ENCODE assay signal across 8 cellular contexts in the genomic region with DNA sequence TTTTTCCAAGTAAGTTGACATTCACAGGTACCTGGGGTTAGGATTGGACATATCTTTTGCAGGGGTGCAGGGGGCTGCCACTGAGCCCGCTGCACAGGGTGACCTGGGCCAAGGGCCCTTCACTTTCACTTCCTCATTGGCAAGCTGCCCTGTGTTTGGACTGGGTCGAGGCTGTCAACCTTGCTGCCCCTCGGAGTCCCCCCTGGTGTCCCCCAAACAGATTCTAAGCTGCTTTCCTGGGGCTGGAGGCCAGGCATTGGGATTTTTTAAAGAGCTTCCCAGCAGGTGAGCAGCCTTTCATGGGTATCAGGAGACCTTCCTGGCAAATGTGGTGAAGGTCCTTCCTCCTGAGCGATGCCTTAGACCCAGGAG. TPM values are rescaled to one million over a fixed set of nuclear protein-coding genes. Genes with fewer than 3 reads are reported as not detected.
DNase-seq lines count a peak whose midpoint lies in the region; ATAC-seq, FAIRE-seq and TF ChIP-seq lines count a peak whose summit lies in the region.

No MANE protein-coding gene starts in this region.

- H3K4me2 ChIP-seq in OCI-LY3 (ENCODE audit: low read length) = peak overlapping the region; percentile 81

- peak overlapping the region; percentile 64 to 97 for H3K4me3 ChIP-seq in CD4-positive, alpha-beta memory T cell (ENCODE audit: low read length in 2 of 2)
- H3K4me3 ChIP-seq in OCI-LY3 (ENCODE audit: low read length) (peak overlapping the region; percentile 52), kidney (ENCODE audit: low read length in 2 of 2) (no peak overlapping the region)

- no peaks in the 10 kb centered on the region for H3K79me2 ChIP-seq in OCI-LY3 (ENCODE audit: low read length)

- H3K36me3 ChIP-seq in CD4-positive, alpha-beta memory T cell (ENCODE audit: insufficient read depth, low read length) = no peaks in the 10 kb centered on the region
- H3K36me3 ChIP-seq in OCI-LY3 (replicated peaks; ENCODE audit: low read depth, low read length) (no peaks in the 10 kb centered on the region), kidney (ENCODE audit: control insufficient read depth in 1 of 2, insufficient read depth in 2 of 2, low read length in 2 of 2) (no peaks in the 10 kb centered on the region)

- peaks cover 26 to 68% (median 51%) of the 10 kb centered on the region in 4 donors for H3K4me1 Mint-ChIP-seq in CD4-positive, alpha-beta memory T cell

- no peaks in the 10 kb centered on the region for H3K9me3 Mint-ChIP-seq in CD4-positive, alpha-beta memory T cell

- H3K9ac ChIP-seq in OCI-LY3 (ENCODE audit: low read length) = 0 out of 2 replicates have a peak overlapping the region, but pooled peaks have one; percentile 3
- no peak overlapping the region for H3K9ac ChIP-seq in kidney (ENCODE audit: low read length in 2 of 2)

- H3K9me3 ChIP-seq in CD4-positive, alpha-beta memory T cell (ENCODE audit: control insufficient read depth in 1 of 2, low read length in 2 of 2) = no peaks in the 10 kb centered on the region
- H3K9me3 ChIP-seq in OCI-LY3 (ENCODE audit: insufficient read depth, low read length) = peaks cover 3% of the 10 kb centered on the region; the same call in 1 of the 2 replicates
- H3K9me3 ChIP-seq in kidney (ENCODE audit: control insufficient read depth in 1 of 2, low read length in 2 of 2) = no peaks in the 10 kb centered on the region

- POLR2A ChIA-PET in CD4-positive, alpha-beta memory T cell (lab: Charles Lee; ENCODE audit: partially characterized antibody) = interaction anchor here (0.6 to 4.8 kb wide), 23 partner anchors 9 to 340 kb away, joined by 3 to 147 read pairs (median 4); a partner anchor contains a TSS

- no peaks in the 10 kb centered on the region for H3K27me3 ChIP-seq in CD4-positive, alpha-beta memory T cell (ENCODE audit: insufficient read depth, low read length)
- peaks cover 9% of the 10 kb centered on the region for H3K27me3 ChIP-seq in OCI-LY3 (ENCODE audit: low read depth, low read length)

- H3K27ac ChIP-seq in CD4-positive, alpha-beta memory T cell (ENCODE audit: low read depth, low read length) = peak overlapping the region; percentile 68
- H3K27ac ChIP-seq in OCI-LY3 (ENCODE audit: low read length) = no peak overlapping the region
- no peak overlapping the region for H3K27ac ChIP-seq in kidney (ENCODE audit: low read depth in 2 of 2, low read length in 2 of 2)

- H3K4me1 ChIP-seq in CD4-positive, alpha-beta memory T cell (ENCODE audit: insufficient read depth, low read length) = peaks cover 42% of the 10 kb centered on the region
- H3K4me1 ChIP-seq in OCI-LY3 (ENCODE audit: low read length) = peaks cover 35% of the 10 kb centered on the region
- peaks cover 0 to under 1% of the 10 kb centered on the region in 2 donors for H3K4me1 ChIP-seq in kidney (ENCODE audit: control insufficient read depth in 1 of 2, insufficient read depth in 1 of 2, low read depth in 1 of 2, low read length in 2 of 2)

- H3K4me3 Mint-ChIP-seq in CD4-positive, alpha-beta memory T cell = peak overlapping the region; percentile 84 to 96 (median 90)

- H3K27me3 Mint-ChIP-seq in CD4-positive, alpha-beta memory T cell = no peaks in the 10 kb centered on the region

- H4K20me1 ChIP-seq in OCI-LY3 (ENCODE audit: insufficient read depth, low read length) = no peaks in the 10 kb centered on the region

- intact Hi-C loops in CD4-positive, alpha-beta memory T cell (cut with micrococcal nuclease) = loop anchor here (2.0 to 5.0 kb wide), 2 partner anchors 701 to 912 kb away; a partner anchor contains a TSS
- intact Hi-C loops in kidney (cut with DNase I) = no loop called here

- CTCF ChIA-PET in CD4-positive, alpha-beta memory T cell (lab: Charles Lee; ENCODE audit: partially characterized antibody) = interaction anchor here (1.0 to 4.1 kb wide), 7 partner anchors 15 to 183 kb away, joined by 3 to 26 read pairs (median 3); a partner anchor contains a TSS

- H3K36me3 Mint-ChIP-seq in CD4-positive, alpha-beta memory T cell = peaks cover 0 to 3% of the 10 kb centered on the region in 2 donors

- DNase-seq in CD4-positive, alpha-beta memory T cell = peak in 1 of 5 donors; percentile 57
- peak; percentile 67 for DNase-seq in kidney
- no peak for DNase-seq in COR-L47 (lab: John Stamatoyannopoulos, UW)
- DNase-seq in NCI-H1930 (lab: John Stamatoyannopoulos, UW) = no peak

- no peak overlapping the region for H2AFZ ChIP-seq in OCI-LY3 (ENCODE audit: low read depth, low read length)

- ATAC-seq in GM21576 (IDR thresholded peaks at IDR 0.05; ENCODE audit: unreplicated experiment) (peak; percentile 26), GM21390 (IDR thresholded peaks at IDR 0.05; ENCODE audit: unreplicated experiment) (no peak), HG02610 (IDR thresholded peaks at IDR 0.05; ENCODE audit: unreplicated experiment) (no peak)

- no peak for FAIRE-seq in kidney (lab: Jason Lieb, UNC)

- H3K27ac Mint-ChIP-seq in CD4-positive, alpha-beta memory T cell = peak overlapping the region; percentile 99 to 100 (median 99)

- TF ChIP-seq CTCF in OCI-LY3 (IDR thresholded peaks at IDR 0.05; ENCODE audit: low read depth, low read length) (no peak), kidney (IDR thresholded peaks at IDR 0.05; ENCODE audit: borderline replicate concordance, extremely low read depth, insufficient read depth) (no peak)

RNA-seq across cellular contexts. Expression of a gene that starts 7.9 kb away (rescaled TPM):
- total RNA-seq in CD4-positive, alpha-beta memory T cell = 1 to 10 TPM in 1 of 2 experiments, under 1 TPM in 1; 0.58 to 1.1 TPM
- under 1 TPM in 1 of 2 donors, not detected in 1; 0.08 TPM for polyA plus RNA-seq in CD4-positive, alpha-beta memory T cell
- total RNA-seq in kidney = not detected
- 0.39 TPM for polyA plus RNA-seq in kidney (ENCODE audit: insufficient read depth, low read depth, low replicate concordance)

RNA-seq across cellular contexts. Expression of a gene that starts 53.0 kb away (rescaled TPM):
- 10 to 100 TPM; 20.4 to 21.7 TPM for total RNA-seq in CD4-positive, alpha-beta memory T cell
- 1 to 10 TPM; 4.3 to 6.7 TPM for polyA plus RNA-seq in CD4-positive, alpha-beta memory T cell
- total RNA-seq in kidney = 16.0 TPM
- polyA plus RNA-seq in kidney (ENCODE audit: insufficient read depth, low read depth, low replicate concordance) = 2.3 TPM

Comparison
In these comparisons a context has a peak if more than half of its experiments do, and no peak if none do; other contexts are left out.
1. H3K4me3 ChIP-seq: peak in CD4-positive, alpha-beta memory T cell (2 of 2) and OCI-LY3 (single experiment); none in kidney (0 of 2).